Comparison of ENCODE assay signal across 1 cellular context in the genomic region with DNA sequence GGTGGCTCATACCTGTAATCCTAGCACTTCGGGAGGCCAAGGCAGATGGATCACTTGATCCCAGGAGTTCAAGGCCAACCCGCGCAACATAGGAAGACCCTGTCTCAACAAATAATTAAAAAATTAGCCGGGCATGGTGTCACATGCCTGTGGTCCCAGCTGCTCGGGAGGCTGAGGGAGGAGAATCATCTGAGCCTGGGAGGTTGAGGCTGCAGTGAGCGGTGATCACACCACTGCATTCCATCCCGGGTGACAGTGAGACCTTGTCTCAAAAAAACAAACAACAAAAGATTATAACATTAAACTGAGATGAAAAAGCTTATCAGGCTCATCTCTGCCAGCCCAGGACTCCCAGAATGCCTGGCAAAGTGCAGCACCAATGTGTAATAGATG.
TF ChIP-seq lines count a peak whose summit lies in the region.

No MANE protein-coding gene starts in this region.

TF ChIP-seq in HepG2, 621 proteins besides CTCF, POLR2A, EP300 and RAD21:
- TF ChIP-seq, protein P1, sequence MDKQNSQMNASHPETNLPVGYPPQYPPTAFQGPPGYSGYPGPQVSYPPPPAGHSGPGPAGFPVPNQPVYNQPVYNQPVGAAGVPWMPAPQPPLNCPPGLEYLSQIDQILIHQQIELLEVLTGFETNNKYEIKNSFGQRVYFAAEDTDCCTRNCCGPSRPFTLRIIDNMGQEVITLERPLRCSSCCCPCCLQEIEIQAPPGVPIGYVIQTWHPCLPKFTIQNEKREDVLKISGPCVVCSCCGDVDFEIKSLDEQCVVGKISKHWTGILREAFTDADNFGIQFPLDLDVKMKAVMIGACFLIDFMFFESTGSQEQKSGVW (CRISPR knock-in tag; IDR thresholded peaks at IDR 0.05; ENCODE audit: borderline replicate concordance): no peak
- TF ChIP-seq, protein P2, sequence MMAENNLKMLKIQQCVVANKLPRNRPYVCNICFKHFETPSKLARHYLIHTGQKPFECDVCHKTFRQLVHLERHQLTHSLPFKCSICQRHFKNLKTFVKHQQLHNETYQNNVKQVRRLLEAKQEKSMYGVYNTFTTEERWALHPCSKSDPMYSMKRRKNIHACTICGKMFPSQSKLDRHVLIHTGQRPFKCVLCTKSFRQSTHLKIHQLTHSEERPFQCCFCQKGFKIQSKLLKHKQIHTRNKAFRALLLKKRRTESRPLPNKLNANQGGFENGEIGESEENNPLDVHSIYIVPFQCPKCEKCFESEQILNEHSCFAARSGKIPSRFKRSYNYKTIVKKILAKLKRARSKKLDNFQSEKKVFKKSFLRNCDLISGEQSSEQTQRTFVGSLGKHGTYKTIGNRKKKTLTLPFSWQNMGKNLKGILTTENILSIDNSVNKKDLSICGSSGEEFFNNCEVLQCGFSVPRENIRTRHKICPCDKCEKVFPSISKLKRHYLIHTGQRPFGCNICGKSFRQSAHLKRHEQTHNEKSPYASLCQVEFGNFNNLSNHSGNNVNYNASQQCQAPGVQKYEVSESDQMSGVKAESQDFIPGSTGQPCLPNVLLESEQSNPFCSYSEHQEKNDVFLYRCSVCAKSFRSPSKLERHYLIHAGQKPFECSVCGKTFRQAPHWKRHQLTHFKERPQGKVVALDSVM (CRISPR knock-in tag; IDR thresholded peaks at IDR 0.05): peak; percentile 55; the same call in 1 of the 2 replicates
